8 cellular contexts compared by ENCODE assay signal in the genomic region with DNA sequence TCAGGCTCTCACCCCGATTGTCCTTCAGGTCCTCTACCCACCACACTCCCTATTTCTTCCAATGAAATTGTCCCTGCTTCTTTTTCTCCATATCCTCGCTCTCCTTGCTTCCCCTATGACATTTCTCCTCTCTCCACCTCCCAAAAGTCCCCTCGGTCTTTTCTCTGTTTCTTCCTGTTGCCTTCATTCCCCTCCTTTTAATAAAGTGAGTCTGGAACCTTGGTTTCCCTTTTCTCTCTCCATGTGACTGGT. TPM values are rescaled to one million over a fixed set of nuclear protein-coding genes. Genes with fewer than 3 reads are reported as not detected.
DNase-seq lines count a peak whose midpoint lies in the region; ATAC-seq and TF ChIP-seq lines count a peak whose summit lies in the region.

No MANE protein-coding gene starts in this region.

- POLR2A ChIA-PET in naive thymus-derived CD4-positive, alpha-beta T cell (lab: Charles Lee), result no interaction called here

- no peaks in the 10 kb centered on the region for H3K9me3 ChIP-seq in MG63
- H3K9me3 ChIP-seq in naive thymus-derived CD4-positive, alpha-beta T cell (ENCODE audit: control insufficient read depth in 2 of 3, low read length in 3 of 3), result no peaks in the 10 kb centered on the region

- CTCF ChIA-PET in naive thymus-derived CD4-positive, alpha-beta T cell (lab: Charles Lee), result no interaction called here

- no peak for TF ChIP-seq CTCF in GM06990 (IDR thresholded peaks at IDR 0.05; ENCODE audit: insufficient read depth, low read length, poor library complexity, severe bottlenecking)

- H3K36me3 ChIP-seq in GM06990 (ENCODE audit: control insufficient read depth, insufficient read depth, low read length) (peaks cover 18% of the 10 kb centered on the region), MG63 (peaks cover 32% of the 10 kb centered on the region)
- H3K36me3 ChIP-seq in naive thymus-derived CD4-positive, alpha-beta T cell (ENCODE audit: control insufficient read depth in 2 of 3, insufficient read depth in 3 of 3, low read length in 3 of 3), result peaks cover 0 to 25% (median 0%) of the 10 kb centered on the region in 3 experiments

- H3K4me3 ChIP-seq in GM06990 (replicated peaks; ENCODE audit: low read depth, low read length) (peak overlapping the region; percentile 96), MG63 (peak overlapping the region; percentile 71)
- H3K4me3 ChIP-seq in naive thymus-derived CD4-positive, alpha-beta T cell (ENCODE audit: low read length), result peak overlapping the region; percentile 70

- intact Hi-C loops in dendritic cell treated with granulocyte-macrophage colony-stimulating factor and Interleukin-4, amounts not matched to agents 40 ng/mL and 50 ng/mL, for 4 days (cut with micrococcal nuclease), result loop anchor here (1.0 kb wide), 1 partner anchor 167 kb away; a partner anchor contains a TSS
- intact Hi-C loops in naive thymus-derived CD4-positive, alpha-beta T cell (cut with micrococcal nuclease), result loop anchor here (1.0 to 10.0 kb wide), 8 partner anchors 57 to 347 kb away; a partner anchor contains a TSS

- peaks cover 37% of the 10 kb centered on the region for H3K4me1 Mint-ChIP-seq in dendritic cell treated with granulocyte-macrophage colony-stimulating factor and Interleukin-4, amounts not matched to agents 40 ng/mL and 50 ng/mL, for 4 days (ENCODE audit: low read depth)
- peaks cover 26 to 49% (median 38%) of the 10 kb centered on the region in 7 donors for H3K4me1 Mint-ChIP-seq in naive thymus-derived CD4-positive, alpha-beta T cell

- peak overlapping the region; percentile 98 for H3K4me3 Mint-ChIP-seq in dendritic cell treated with granulocyte-macrophage colony-stimulating factor and Interleukin-4, amounts not matched to agents 40 ng/mL and 50 ng/mL, for 4 days
- peak overlapping the region; percentile 92 to 100 (median 98) for H3K4me3 Mint-ChIP-seq in naive thymus-derived CD4-positive, alpha-beta T cell

- H3K27ac Mint-ChIP-seq in dendritic cell treated with granulocyte-macrophage colony-stimulating factor and Interleukin-4, amounts not matched to agents 40 ng/mL and 50 ng/mL, for 4 days, result peak overlapping the region; percentile 99
- H3K27ac Mint-ChIP-seq in naive thymus-derived CD4-positive, alpha-beta T cell, result peak overlapping the region; percentile 99 to 100 (median 100)

- DNase-seq in GM06990 (ENCODE audit: extremely low read depth, insufficient read length) (no peak), MG63 (no peak)
- peak in 1 of 9 donors; percentile 15 for DNase-seq in naive thymus-derived CD4-positive, alpha-beta T cell
- no peak for DNase-seq in effector CD8-positive, alpha-beta T cell (lab: John Stamatoyannopoulos, UW)

- peaks cover 19 to 24% of the 10 kb centered on the region in 2 donors for H3K4me1 ChIP-seq in naive thymus-derived CD4-positive, alpha-beta T cell (ENCODE audit: control insufficient read depth in 2 of 2, insufficient read depth in 2 of 2, low read length in 2 of 2)

- peak; percentile 0 for ATAC-seq in naive thymus-derived CD4-positive, alpha-beta T cell
- ATAC-seq in GM21528 (IDR thresholded peaks at IDR 0.05; ENCODE audit: low FRiP score, unreplicated experiment) (no peak), HG03460 (IDR thresholded peaks at IDR 0.05; ENCODE audit: unreplicated experiment) (no peak), GM18861 (IDR thresholded peaks at IDR 0.05; ENCODE audit: unreplicated experiment) (no peak)

- no peaks in the 10 kb centered on the region for H3K9me3 Mint-ChIP-seq in dendritic cell treated with granulocyte-macrophage colony-stimulating factor and Interleukin-4, amounts not matched to agents 40 ng/mL and 50 ng/mL, for 4 days
- no peaks in the 10 kb centered on the region for H3K9me3 Mint-ChIP-seq in naive thymus-derived CD4-positive, alpha-beta T cell

- H3K27ac ChIP-seq in naive thymus-derived CD4-positive, alpha-beta T cell (ENCODE audit: low read depth, low read length), result peak overlapping the region; percentile 97

- peaks cover 46% of the 10 kb centered on the region for H3K36me3 Mint-ChIP-seq in dendritic cell treated with granulocyte-macrophage colony-stimulating factor and Interleukin-4, amounts not matched to agents 40 ng/mL and 50 ng/mL, for 4 days (ENCODE audit: low read depth)
- H3K36me3 Mint-ChIP-seq in naive thymus-derived CD4-positive, alpha-beta T cell, result peaks cover 0 to 12% (median 0%) of the 10 kb centered on the region in 5 donors

- H3K27me3 Mint-ChIP-seq in dendritic cell treated with granulocyte-macrophage colony-stimulating factor and Interleukin-4, amounts not matched to agents 40 ng/mL and 50 ng/mL, for 4 days, result peaks cover 10% of the 10 kb centered on the region
- H3K27me3 Mint-ChIP-seq in naive thymus-derived CD4-positive, alpha-beta T cell, result peaks cover 0 to 18% (median 3%) of the 10 kb centered on the region in 5 donors

- H3K27me3 ChIP-seq in GM06990 (replicated peaks; ENCODE audit: control insufficient read depth, insufficient read depth, low read length) (no peaks in the 10 kb centered on the region), MG63 (no peaks in the 10 kb centered on the region)
- no peaks in the 10 kb centered on the region for H3K27me3 ChIP-seq in naive thymus-derived CD4-positive, alpha-beta T cell (ENCODE audit: control insufficient read depth in 2 of 2, insufficient read depth in 2 of 2, low read length in 2 of 2)

RNA-seq across cellular contexts. Expression of a gene that starts 0.7 kb away (rescaled TPM):
- total RNA-seq in MG63 (2014; rRNA removed; shearing (Covaris generic); ENCODE audit: low replicate concordance), result 18.8 and 20.4 TPM in 2 replicates
- total RNA-seq in naive thymus-derived CD4-positive, alpha-beta T cell, result 10 to 100 TPM; 17.6 to 26.7 (median 20.9) TPM
- 10 to 100 TPM; 11.2 to 32.8 TPM for polyA plus RNA-seq in naive thymus-derived CD4-positive, alpha-beta T cell

RNA-seq across cellular contexts. Expression of a gene that starts 5.3 kb away (rescaled TPM):
- not detected in 2 replicates for total RNA-seq in MG63 (2014; rRNA removed; shearing (Covaris generic); ENCODE audit: low replicate concordance)
- 1 to 10 TPM in 2 of 5 experiments, under 1 TPM in 3; 0.57 to 3.5 (median 0.86) TPM for total RNA-seq in naive thymus-derived CD4-positive, alpha-beta T cell
- polyA plus RNA-seq in naive thymus-derived CD4-positive, alpha-beta T cell, result under 1 TPM in 1 of 2 donors, not detected in 1; 0.09 TPM

RNA-seq across cellular contexts. Expression of a gene that starts 57.0 kb away (rescaled TPM):
- total RNA-seq in MG63 (2014; rRNA removed; shearing (Covaris generic); ENCODE audit: low replicate concordance), result not detected in 2 replicates
- total RNA-seq in naive thymus-derived CD4-positive, alpha-beta T cell, result 10 to 100 TPM; 31.5 to 91.3 (median 73.4) TPM
- polyA plus RNA-seq in naive thymus-derived CD4-positive, alpha-beta T cell, result 1 to 10 TPM; 2.2 to 7.6 TPM

Comparison
In these comparisons a context has a peak if more than half of its experiments do, and no peak if none do; other contexts are left out.
1. RNA of a gene that starts 57.0 kb away (total RNA-seq): 31.5 to 91.3 TPM in naive thymus-derived CD4-positive, alpha-beta T cell; not detected in MG63; every median in the first group is over 10 times any median in the second.
2. Peak in every context shown above with its lines, with median percentiles within 50 percentile points of each other: H3K4me3 ChIP-seq.